In the genomic region with DNA sequence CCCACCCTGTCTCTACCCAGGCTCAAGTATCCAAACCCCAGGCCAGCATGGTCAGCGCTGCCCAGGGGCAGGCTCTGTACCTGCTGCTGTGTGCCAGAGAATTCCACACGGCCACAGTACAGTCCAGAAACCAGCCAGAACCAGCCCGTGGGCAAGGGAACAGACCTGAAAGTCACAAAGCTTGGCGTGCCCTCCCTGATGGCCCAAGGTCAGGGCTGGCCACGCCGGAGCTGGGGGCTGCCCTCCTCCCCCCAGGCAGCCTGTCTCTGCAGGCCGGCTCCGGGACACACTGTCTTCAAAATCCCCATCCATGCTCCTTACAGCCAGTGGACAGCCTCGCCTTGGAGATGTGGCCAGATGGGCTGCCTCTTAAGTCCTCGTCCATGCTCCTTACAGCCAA, we compare ENCODE assay signal across 21 cellular contexts.
DNase-seq lines count a peak whose midpoint lies in the region; ATAC-seq, FAIRE-seq and TF ChIP-seq lines count a peak whose summit lies in the region.
"Had no signal": no experiment of that assay in that cellular context is flagged by ENCODE, and none has a peak within 500 bp of the region (broad histone marks: within the 10 kb centered on the region; RNA-seq: fewer than 3 reads in every experiment).

No MANE protein-coding gene starts in this region.

- FAIRE-seq in K562 (lab: Jason Lieb, UNC) (no peak), pancreas (lab: Jason Lieb, UNC) (no peak)
- FAIRE-seq: HTR-8/SVneo had no signal

- H3K27ac Mint-ChIP-seq in activated naive CD4-positive, alpha-beta T cell treated with anti-CD3 and anti-CD28 coated beads for 36 hours: no peak overlapping the region
- H3K27ac Mint-ChIP-seq: activated CD8-positive, alpha-beta T cell treated with anti-CD3 and anti-CD28 coated beads, Interleukin-2, amount 10 ng/mL, durations not matched to agents 7 days and 5 days; stimulated activated effector memory CD8-positive, alpha-beta T cell treated with anti-CD3 and anti-CD28 coated beads, Interleukin-12 subunit alpha, Interleukin-12 subunit beta, amount 100 ng/mL, for 72 hours had no signal

- POLR2A ChIA-PET in K562 (lab: Yijun Ruan, JAX): interaction anchor here (1.0 kb wide), 1 partner anchor 10 kb away, joined by 3 read pairs; no protein-coding TSS in a partner anchor

- peak overlapping the region in 1 of 2 experiments; percentile 74; a peak in 2 of 4 replicates for H3K9ac ChIP-seq in K562 (ENCODE audit: insufficient read depth in 1 of 2, low read depth in 2 of 2, low read length in 2 of 2)

- H3K79me2 ChIP-seq in K562 (ENCODE audit: control insufficient read depth, insufficient read depth, low read length): peaks cover 52% of the 10 kb centered on the region

- H3K4me1 ChIP-seq in K562 (replicated peaks in 1 of 2; ENCODE audit: control insufficient read depth in 2 of 2, insufficient read depth in 2 of 2, low read length in 2 of 2) (peaks cover 2 to 6% of the 10 kb centered on the region in 2 experiments; a peak in 4 of 5 replicates), heart right ventricle (peaks cover 20 to 93% (median 54%) of the 10 kb centered on the region in 9 donors), pancreas (peaks cover 26 to 31% (median 29%) of the 10 kb centered on the region in 3 donors), thyroid gland (peaks cover 78 to 87% of the 10 kb centered on the region in 2 donors)

- no TSS peak for BruUV-seq in K562 (replicated peaks; lab: Mats Ljungman, UMichigan)

- H3K4me3 ChIP-seq in K562: no peak overlapping the region
- no peak overlapping the region for H3K4me3 ChIP-seq in heart right ventricle
- no peak overlapping the region for H3K4me3 ChIP-seq in pancreas
- no peak overlapping the region for H3K4me3 ChIP-seq in thyroid gland (replicated peaks in 1 of 3)

- H3K36me3 ChIP-seq in K562 (ENCODE audit: control insufficient read depth, insufficient read depth, low read length) (peaks cover 36% of the 10 kb centered on the region; the same call in 1 of the 3 replicates), heart right ventricle (peaks cover 0 to 19% (median 0%) of the 10 kb centered on the region in 9 donors), pancreas (no peaks in the 10 kb centered on the region), thyroid gland (no peaks in the 10 kb centered on the region)

- H3K36me3 Mint-ChIP-seq in activated naive CD4-positive, alpha-beta T cell treated with anti-CD3 and anti-CD28 coated beads for 36 hours (ENCODE audit: low read depth): no peaks in the 10 kb centered on the region
- H3K36me3 Mint-ChIP-seq: CD4-positive, alpha-beta memory T cell; stimulated activated effector memory CD8-positive, alpha-beta T cell treated with anti-CD3 and anti-CD28 coated beads, Interleukin-12 subunit alpha, Interleukin-12 subunit beta, amount 100 ng/mL, for 72 hours had no signal

- intact Hi-C loops in K562 (cut with micrococcal nuclease) (no loop called here), heart right ventricle (cut with DNase I) (loop anchor here in 3 of 10 donors (5.0 kb wide), 3 partner anchors 40 to 75 kb away; no protein-coding TSS in a partner anchor), pancreas (cut with DNase I) (no loop called here), thyroid gland (cut with DNase I) (loop anchor here (10.0 kb wide), 1 partner anchor 73 kb away; no protein-coding TSS in a partner anchor)
- intact Hi-C loops in activated naive CD4-positive, alpha-beta T cell treated with anti-CD3 and anti-CD28 coated beads for 36 hours (cut with micrococcal nuclease): no loop called here

- no peak overlapping the region for H3K4me2 ChIP-seq in K562 (ENCODE audit: insufficient read depth, low read length)

- in situ Hi-C loops in K562 (cut with MboI): no loop called here

- TF ChIP-seq CTCF in K562 (IDR thresholded peaks at IDR 0.05 in 2 of 3, conservative IDR thresholded peaks at IDR 0.05 in 1 of 3; ENCODE audit: insufficient read depth in 2 of 3, low read depth in 1 of 3, low read length in 3 of 3): no peak
- TF ChIP-seq CTCF in heart right ventricle (IDR thresholded peaks at IDR 0.05): no peak
- no peak for TF ChIP-seq CTCF in pancreas (IDR thresholded peaks at IDR 0.05)
- no peak for TF ChIP-seq CTCF in thyroid gland (IDR thresholded peaks at IDR 0.05)

- WGBS in K562 (ENCODE audit: insufficient coverage, low coverage, missing lambda C conversion rate): 77% methylated on average over 5 of the region's 10 CpGs
- WGBS in heart right ventricle, 2 donors: 56 to 66% methylated on average over 10 of the region's 10 CpGs
- WGBS in pancreas, 2 donors: 28 to 37% methylated on average over 10 of the region's 10 CpGs
- WGBS in thyroid gland, 2 donors: 52 to 55% methylated on average over 9 to 10 of the region's 10 CpGs

- no peak overlapping the region for H2AFZ ChIP-seq in K562 (ENCODE audit: low read depth, low read length)

- H3K4me1 Mint-ChIP-seq in activated naive CD4-positive, alpha-beta T cell treated with anti-CD3 and anti-CD28 coated beads for 36 hours (ENCODE audit: low read depth): no peaks in the 10 kb centered on the region
- H3K4me1 Mint-ChIP-seq: CD4-positive, alpha-beta memory T cell; stimulated activated effector memory CD8-positive, alpha-beta T cell treated with anti-CD3 and anti-CD28 coated beads, Interleukin-12 subunit alpha, Interleukin-12 subunit beta, amount 100 ng/mL, for 72 hours had no signal

- H3K9me3 ChIP-seq in K562 (replicated peaks; ENCODE audit: control insufficient read depth, insufficient read depth, low read depth, low read length) (no peaks in the 10 kb centered on the region), heart right ventricle (no peaks in the 10 kb centered on the region), pancreas (no peaks in the 10 kb centered on the region), thyroid gland (no peaks in the 10 kb centered on the region)

- no peak for DNase-seq in K562 (ENCODE audit: extremely low read depth in 1 of 4, low spot score in 3 of 4)
- no peak for DNase-seq in heart right ventricle
- DNase-seq in pancreas: peak in 5 of 6 donors; percentile 40 to 60 (median 53)
- DNase-seq in thyroid gland: peak; percentile 85 to 91
- no peak for DNase-seq in NCI-H1048 (lab: John Stamatoyannopoulos, UW)
- DNase-seq in kidney tubule cell (ENCODE audit: low spot score): no peak
- no peak for DNase-seq in activated naive CD4-positive, alpha-beta T cell treated with anti-CD3 and anti-CD28 coated beads for 36 hours
- no peak for DNase-seq in DMS114 treated with DMSO at 0.1 percent for 48 hours (lab: John Stamatoyannopoulos, UW; ENCODE audit: unreplicated experiment)
- DNase-seq: activated CD8-positive, alpha-beta T cell treated with anti-CD3 and anti-CD28 coated beads, Interleukin-2, amount 10 ng/mL, durations not matched to agents 7 days and 5 days; activated naive CD4-positive, alpha-beta T cell; activated T-cell treated with anti-CD3 and anti-CD28 coated beads, Interleukin-2, amount 50 U/mL, for 1 hour; CD4-positive, alpha-beta memory T cell; H9; NCI-H1930; NCI-H446 treated with DMSO at 0.1 percent for 48 hours; occipital lobe; T-helper 9 cell had no signal

- 0 out of 2 replicates have a peak, but pooled peaks cover 7% of the 10 kb centered on the region for H4K20me1 ChIP-seq in K562 (replicated peaks; ENCODE audit: control insufficient read depth, insufficient read depth, low read length)

- no peak for TF ChIP-seq RAD21 in K562 (CRISPR knock-in tag; conservative IDR thresholded peaks at IDR 0.05 in 1 of 2, IDR thresholded peaks at IDR 0.05 in 1 of 2)

- H3K9me3 Mint-ChIP-seq in activated naive CD4-positive, alpha-beta T cell treated with anti-CD3 and anti-CD28 coated beads for 36 hours: no peaks in the 10 kb centered on the region
- H3K9me3 Mint-ChIP-seq: CD4-positive, alpha-beta memory T cell; H9; stimulated activated effector memory CD8-positive, alpha-beta T cell treated with anti-CD3 and anti-CD28 coated beads, Interleukin-12 subunit alpha, Interleukin-12 subunit beta, amount 100 ng/mL, for 72 hours had no signal

- ATAC-seq in K562 (no peak), heart right ventricle (peak in 7 of 8 donors; percentile 19 to 60 (median 31)), pancreas (peak in 2 of 4 donors; percentile 28 to 36)
- ATAC-seq: activated CD8-positive, alpha-beta T cell treated with anti-CD3 and anti-CD28 coated beads, Interleukin-2, amount 10 ng/mL, durations not matched to agents 7 days and 5 days; sciatic nerve; SK-N-SH treated with all-trans-retinoic acid at 6 μM for 48 hours; stimulated activated effector memory CD8-positive, alpha-beta T cell treated with anti-CD3 and anti-CD28 coated beads, Interleukin-12 subunit alpha, Interleukin-12 subunit beta, amount 100 ng/mL, for 72 hours had no signal

- H3K27me3 ChIP-seq in K562 (ENCODE audit: control insufficient read depth in 2 of 2, insufficient read depth in 2 of 2, low read length in 2 of 2) (no peaks in the 10 kb centered on the region), heart right ventricle (no peaks in the 10 kb centered on the region), pancreas (no peaks in the 10 kb centered on the region), thyroid gland (no peaks in the 10 kb centered on the region)

- peaks cover 3% of the 10 kb centered on the region for H3K9me1 ChIP-seq in K562 (ENCODE audit: control insufficient read depth, insufficient read depth, low read length)

- TF ChIP-seq POLR2A in K562 (conservative IDR thresholded peaks at IDR 0.05): no peak
- peak in 1 of 2 donors; percentile 12 for TF ChIP-seq POLR2A in thyroid gland (IDR thresholded peaks at IDR 0.05)

- no peak overlapping the region for H3K4me3 Mint-ChIP-seq in activated naive CD4-positive, alpha-beta T cell treated with anti-CD3 and anti-CD28 coated beads for 36 hours
- H3K4me3 Mint-ChIP-seq: activated CD8-positive, alpha-beta T cell treated with anti-CD3 and anti-CD28 coated beads, Interleukin-2, amount 10 ng/mL, durations not matched to agents 7 days and 5 days; CD4-positive, alpha-beta memory T cell; H9; stimulated activated effector memory CD8-positive, alpha-beta T cell treated with anti-CD3 and anti-CD28 coated beads, Interleukin-12 subunit alpha, Interleukin-12 subunit beta, amount 100 ng/mL, for 72 hours had no signal

- CTCF ChIA-PET in K562 (lab: Yijun Ruan, JAX; ENCODE audit: low intra/inter-chr PET ratio): no interaction called here
- CTCF ChIA-PET in activated naive CD4-positive, alpha-beta T cell treated with anti-CD3 and anti-CD28 coated beads for 36 hours (lab: Charles Lee): no interaction called here

- peak overlapping the region; percentile 48; the same call in 1 of the 3 replicates for H3K27ac ChIP-seq in K562 (ENCODE audit: extremely low read depth, low read depth, low read length)
- peak overlapping the region; percentile 10 to 89 (median 69) for H3K27ac ChIP-seq in heart right ventricle
- H3K27ac ChIP-seq in pancreas: peak overlapping the region; percentile 51 to 60 (median 56)
- H3K27ac ChIP-seq in thyroid gland: peak overlapping the region; percentile 88 to 94 (median 90)

- no peak for TF ChIP-seq EP300 in K562 (IDR thresholded peaks at IDR 0.05; ENCODE audit: low read length)

- no peaks in the 10 kb centered on the region for H3K27me3 Mint-ChIP-seq in activated naive CD4-positive, alpha-beta T cell treated with anti-CD3 and anti-CD28 coated beads for 36 hours (ENCODE audit: low read depth)

TF ChIP-seq in K562, 482 proteins besides CTCF, POLR2A, EP300 and RAD21 (continues in another document):
- TF ChIP-seq RBBP5 (IDR thresholded peaks at IDR 0.05; ENCODE audit: borderline replicate concordance, insufficient read depth, low read length, poor library complexity, severe bottlenecking): no peak
- no peak for TF ChIP-seq CBX2 (IDR thresholded peaks at IDR 0.05; ENCODE audit: insufficient read depth, low read length, poor library complexity, severe bottlenecking)
- TF ChIP-seq FOSL1 (tag; conservative IDR thresholded peaks at IDR 0.05): no peak

Comparison
In these comparisons a context has a peak if more than half of its experiments do, and no peak if none do; other contexts are left out.
1. DNase-seq: peak in pancreas (5 of 6) and thyroid gland (2 of 2); none in K562 (0 of 4), heart right ventricle (0 of 2), NCI-H1048 (single experiment), kidney tubule cell (single experiment), activated naive CD4-positive, alpha-beta T cell treated with anti-CD3 and anti-CD28 coated beads for 36 hours (single experiment) and DMS114 treated with DMSO at 0.1 percent for 48 hours (single experiment).
2. Peak in every context shown above with its lines, with median percentiles within 50 percentile points of each other: H3K27ac ChIP-seq.